11 cellular contexts compared by ENCODE assay signal in genomic region chr6:33926451-33926850, GRCh38.
DNase-seq lines count a peak whose midpoint lies in the region; ATAC-seq, FAIRE-seq and TF ChIP-seq lines count a peak whose summit lies in the region.
"Had no signal": no experiment of that assay in that cellular context is flagged by ENCODE, and none has a peak within 500 bp of the region (broad histone marks: within the 10 kb centered on the region; RNA-seq: fewer than 3 reads in every experiment).

No MANE protein-coding gene starts in this region.

- peaks cover 2 to 11% of the 10 kb centered on the region in 2 experiments; a peak in 3 of 5 replicates for H3K27me3 ChIP-seq in K562 (ENCODE audit: control insufficient read depth in 2 of 2, insufficient read depth in 2 of 2, low read length in 2 of 2)
- H3K27me3 ChIP-seq: left lung, SJCRH30, vagina had no signal

- no peak for TF ChIP-seq CTCF in K562 (IDR thresholded peaks at IDR 0.05 in 2 of 3, conservative IDR thresholded peaks at IDR 0.05 in 1 of 3; ENCODE audit: insufficient read depth in 2 of 3, low read depth in 1 of 3, low read length in 3 of 3)

- CTCF ChIA-PET in K562 (lab: Yijun Ruan, JAX; ENCODE audit: low intra/inter-chr PET ratio), result no interaction called here

- H3K4me1 ChIP-seq in K562 (replicated peaks in 1 of 2; ENCODE audit: control insufficient read depth in 2 of 2, insufficient read depth in 2 of 2, low read length in 2 of 2), result peaks cover 0 to 7% of the 10 kb centered on the region in 2 experiments; a peak in 2 of 5 replicates
- H3K4me1 ChIP-seq: vagina had no signal

- no peak overlapping the region for H3K27ac Mint-ChIP-seq in activated naive CD8-positive, alpha-beta T cell treated with anti-CD3 and anti-CD28 coated beads, Interleukin-2, amount 50 U/mL, for 24 hours
- H3K27ac Mint-ChIP-seq in activated naive CD8-positive, alpha-beta T cell treated with anti-CD3 and anti-CD28 coated beads for 36 hours, result no peak overlapping the region
- no peak overlapping the region for H3K27ac Mint-ChIP-seq in stimulated activated effector memory CD8-positive, alpha-beta T cell treated with anti-CD3 and anti-CD28 coated beads, Interleukin-12 subunit alpha, Interleukin-12 subunit beta, amount 100 ng/mL, for 72 hours

- in situ Hi-C loops in K562 (cut with MboI), result no loop called here

- no peaks in the 10 kb centered on the region for H3K36me3 ChIP-seq in K562 (ENCODE audit: control insufficient read depth, insufficient read depth, low read length)
- H3K36me3 ChIP-seq: left lung, SJCRH30, vagina had no signal

- no peaks in the 10 kb centered on the region for H3K27me3 Mint-ChIP-seq in activated naive CD8-positive, alpha-beta T cell treated with anti-CD3 and anti-CD28 coated beads, Interleukin-2, amount 50 U/mL, for 24 hours
- no peaks in the 10 kb centered on the region for H3K27me3 Mint-ChIP-seq in activated naive CD8-positive, alpha-beta T cell treated with anti-CD3 and anti-CD28 coated beads for 36 hours

- TF ChIP-seq EP300 in K562 (IDR thresholded peaks at IDR 0.05; ENCODE audit: low read length), result no peak

- H3K4me1 Mint-ChIP-seq in activated naive CD8-positive, alpha-beta T cell treated with anti-CD3 and anti-CD28 coated beads, Interleukin-2, amount 50 U/mL, for 24 hours, result peaks cover 12% of the 10 kb centered on the region
- peaks cover 4% of the 10 kb centered on the region for H3K4me1 Mint-ChIP-seq in activated naive CD8-positive, alpha-beta T cell treated with anti-CD3 and anti-CD28 coated beads for 36 hours
- H3K4me1 Mint-ChIP-seq in stimulated activated effector memory CD8-positive, alpha-beta T cell treated with anti-CD3 and anti-CD28 coated beads, Interleukin-12 subunit alpha, Interleukin-12 subunit beta, amount 100 ng/mL, for 72 hours, result peaks cover 23% of the 10 kb centered on the region

- H4K20me1 ChIP-seq in K562 (replicated peaks; ENCODE audit: control insufficient read depth, insufficient read depth, low read length), result no peaks in the 10 kb centered on the region

- TF ChIP-seq RAD21 in K562 (CRISPR knock-in tag; conservative IDR thresholded peaks at IDR 0.05 in 1 of 2, IDR thresholded peaks at IDR 0.05 in 1 of 2), result no peak

- WGBS in K562 (ENCODE audit: insufficient coverage, low coverage, missing lambda C conversion rate), result 22% methylated on average over 4 of the region's 4 CpGs

- BruUV-seq in K562 (replicated peaks; lab: Mats Ljungman, UMichigan), result no TSS peak

- no peak overlapping the region for H3K4me3 ChIP-seq in K562
- H3K4me3 ChIP-seq: left lung, SJCRH30, vagina had no signal

- H3K36me3 Mint-ChIP-seq in activated naive CD8-positive, alpha-beta T cell treated with anti-CD3 and anti-CD28 coated beads, Interleukin-2, amount 50 U/mL, for 24 hours (ENCODE audit: low read depth), result no peaks in the 10 kb centered on the region
- H3K36me3 Mint-ChIP-seq in activated naive CD8-positive, alpha-beta T cell treated with anti-CD3 and anti-CD28 coated beads for 36 hours, result no peaks in the 10 kb centered on the region
- H3K36me3 Mint-ChIP-seq in stimulated activated effector memory CD8-positive, alpha-beta T cell treated with anti-CD3 and anti-CD28 coated beads, Interleukin-12 subunit alpha, Interleukin-12 subunit beta, amount 100 ng/mL, for 72 hours, result no peaks in the 10 kb centered on the region

- TF ChIP-seq POLR2A in K562 (conservative IDR thresholded peaks at IDR 0.05), result no peak

- intact Hi-C loops in K562 (cut with micrococcal nuclease), result no loop called here

- no peaks in the 10 kb centered on the region; the same call in 1 of the 2 replicates for H3K9me3 ChIP-seq in K562 (replicated peaks; ENCODE audit: control insufficient read depth, insufficient read depth, low read depth, low read length)
- H3K9me3 ChIP-seq: left lung, vagina had no signal

- H3K9me3 Mint-ChIP-seq in activated naive CD8-positive, alpha-beta T cell treated with anti-CD3 and anti-CD28 coated beads, Interleukin-2, amount 50 U/mL, for 24 hours, result no peaks in the 10 kb centered on the region
- H3K9me3 Mint-ChIP-seq in activated naive CD8-positive, alpha-beta T cell treated with anti-CD3 and anti-CD28 coated beads for 36 hours, result no peaks in the 10 kb centered on the region
- no peaks in the 10 kb centered on the region for H3K9me3 Mint-ChIP-seq in stimulated activated effector memory CD8-positive, alpha-beta T cell treated with anti-CD3 and anti-CD28 coated beads, Interleukin-12 subunit alpha, Interleukin-12 subunit beta, amount 100 ng/mL, for 72 hours

- peak; percentile 33 for ATAC-seq in activated naive CD8-positive, alpha-beta T cell treated with anti-CD3 and anti-CD28 coated beads, Interleukin-2, amount 50 U/mL, for 24 hours
- ATAC-seq in K562 (peak; percentile 98), GM18511 (IDR thresholded peaks at IDR 0.05; ENCODE audit: unreplicated experiment) (no peak), GM21528 (IDR thresholded peaks at IDR 0.05; ENCODE audit: low FRiP score, unreplicated experiment) (no peak)
- peak; percentile 27 for ATAC-seq in stimulated activated effector memory CD8-positive, alpha-beta T cell treated with anti-CD3 and anti-CD28 coated beads, Interleukin-12 subunit alpha, Interleukin-12 subunit beta, amount 100 ng/mL, for 72 hours
- ATAC-seq: left lung had no signal

- H3K9me1 ChIP-seq in K562 (ENCODE audit: control insufficient read depth, insufficient read depth, low read length), result no peaks in the 10 kb centered on the region

- no peaks in the 10 kb centered on the region for H3K79me2 ChIP-seq in K562 (ENCODE audit: control insufficient read depth, insufficient read depth, low read length)

- no peak overlapping the region for H3K27ac ChIP-seq in K562 (ENCODE audit: extremely low read depth, low read depth, low read length)
- H3K27ac ChIP-seq: left lung, SJCRH30 had no signal

- POLR2A ChIA-PET in K562 (lab: Yijun Ruan, JAX), result interaction anchor here (1.3 kb wide), 1 partner anchor 23 kb away, joined by 6 read pairs; no protein-coding TSS in a partner anchor

- H3K9ac ChIP-seq in K562 (ENCODE audit: insufficient read depth in 1 of 2, low read depth in 2 of 2, low read length in 2 of 2), result no peak overlapping the region

- no peak overlapping the region for H3K4me2 ChIP-seq in K562 (ENCODE audit: insufficient read depth, low read length)

- H3K4me3 Mint-ChIP-seq in activated naive CD8-positive, alpha-beta T cell treated with anti-CD3 and anti-CD28 coated beads, Interleukin-2, amount 50 U/mL, for 24 hours, result no peak overlapping the region
- no peak overlapping the region for H3K4me3 Mint-ChIP-seq in activated naive CD8-positive, alpha-beta T cell treated with anti-CD3 and anti-CD28 coated beads for 36 hours
- no peak overlapping the region for H3K4me3 Mint-ChIP-seq in stimulated activated effector memory CD8-positive, alpha-beta T cell treated with anti-CD3 and anti-CD28 coated beads, Interleukin-12 subunit alpha, Interleukin-12 subunit beta, amount 100 ng/mL, for 72 hours

- DNase-seq in activated naive CD8-positive, alpha-beta T cell treated with anti-CD3 and anti-CD28 coated beads, Interleukin-2, amount 50 U/mL, for 24 hours, result no peak
- no peak for DNase-seq in activated naive CD8-positive, alpha-beta T cell treated with anti-CD3 and anti-CD28 coated beads for 36 hours
- DNase-seq in NCI-H2081 treated with DMSO at 0.1 percent for 48 hours (lab: John Stamatoyannopoulos, UW) (peak; percentile 56), K562 (ENCODE audit: extremely low read depth in 1 of 4, low spot score in 3 of 4) (peak; percentile 69 to 95 (median 92)), glomerular visceral epithelial cell (ENCODE audit: extremely low spot score) (no peak)
- DNase-seq in stimulated activated effector memory CD8-positive, alpha-beta T cell treated with anti-CD3 and anti-CD28 coated beads, Interleukin-12 subunit alpha, Interleukin-12 subunit beta, amount 100 ng/mL, for 72 hours (ENCODE audit: low spot score in 2 of 2), result no peak
- DNase-seq: left lung had no signal

- peak; percentile 74 for FAIRE-seq in K562 (lab: Jason Lieb, UNC)

- H2AFZ ChIP-seq in K562 (ENCODE audit: low read depth, low read length), result peak overlapping the region; percentile 46; the same call in 1 of the 2 replicates

TF ChIP-seq in K562, 482 proteins besides CTCF, POLR2A, EP300 and RAD21 (continues in another document):
- TF ChIP-seq FOS (IDR thresholded peaks at IDR 0.05; ENCODE audit: extremely low read depth, insufficient read length) (peak; percentile 79), ZNF217 (CRISPR knock-in tag; IDR thresholded peaks at IDR 0.05) (no peak), TOE1 (IDR thresholded peaks at IDR 0.05; ENCODE audit: borderline replicate concordance) (peak; percentile 52; the same call in 1 of the 2 replicates), TOE1 (CRISPR knock-in tag; IDR thresholded peaks at IDR 0.05; ENCODE audit: borderline replicate concordance, low read depth) (no peak), TEAD2 (tag; IDR thresholded peaks at IDR 0.05) (no peak), SP2 (IDR thresholded peaks at IDR 0.05; ENCODE audit: extremely low read depth, low read depth, low read length, poor library complexity, severe bottlenecking) (peak; percentile 18), L3MBTL2 (IDR thresholded peaks at IDR 0.05) (no peak), FOXM1 (IDR thresholded peaks at IDR 0.05; ENCODE audit: low read depth) (peak; percentile 76), FOXM1 (CRISPR knock-in tag; IDR thresholded peaks at IDR 0.05; ENCODE audit: low read depth) (no peak), KDM4B (IDR thresholded peaks at IDR 0.05; ENCODE audit: borderline replicate concordance in 2 of 2, low read depth in 1 of 2) (no peak)
- TF ChIP-seq, protein P1, sequence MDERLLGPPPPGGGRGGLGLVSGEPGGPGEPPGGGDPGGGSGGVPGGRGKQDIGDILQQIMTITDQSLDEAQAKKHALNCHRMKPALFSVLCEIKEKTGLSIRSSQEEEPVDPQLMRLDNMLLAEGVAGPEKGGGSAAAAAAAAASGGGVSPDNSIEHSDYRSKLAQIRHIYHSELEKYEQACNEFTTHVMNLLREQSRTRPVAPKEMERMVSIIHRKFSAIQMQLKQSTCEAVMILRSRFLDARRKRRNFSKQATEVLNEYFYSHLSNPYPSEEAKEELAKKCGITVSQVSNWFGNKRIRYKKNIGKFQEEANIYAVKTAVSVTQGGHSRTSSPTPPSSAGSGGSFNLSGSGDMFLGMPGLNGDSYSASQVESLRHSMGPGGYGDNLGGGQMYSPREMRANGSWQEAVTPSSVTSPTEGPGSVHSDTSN (CRISPR knock-in tag; IDR thresholded peaks at IDR 0.05; ENCODE audit: low read depth), result peak; percentile 56
- TF ChIP-seq, protein P1 (tag; conservative IDR thresholded peaks at IDR 0.05; ENCODE audit: low read depth), result peak; percentile 81

Comparison
In these comparisons a context has a peak if more than half of its experiments do, and no peak if none do; other contexts are left out.
1. ATAC-seq: peak in activated naive CD8-positive, alpha-beta T cell treated with anti-CD3 and anti-CD28 coated beads, Interleukin-2, amount 50 U/mL, for 24 hours (single experiment), K562 (single experiment) and stimulated activated effector memory CD8-positive, alpha-beta T cell treated with anti-CD3 and anti-CD28 coated beads, Interleukin-12 subunit alpha, Interleukin-12 subunit beta, amount 100 ng/mL, for 72 hours (single experiment); none in GM18511 (single experiment) and GM21528 (single experiment).
2. DNase-seq: peak in NCI-H2081 treated with DMSO at 0.1 percent for 48 hours (single experiment) and K562 (4 of 4); none in activated naive CD8-positive, alpha-beta T cell treated with anti-CD3 and anti-CD28 coated beads, Interleukin-2, amount 50 U/mL, for 24 hours (single experiment), activated naive CD8-positive, alpha-beta T cell treated with anti-CD3 and anti-CD28 coated beads for 36 hours (single experiment), stimulated activated effector memory CD8-positive, alpha-beta T cell treated with anti-CD3 and anti-CD28 coated beads, Interleukin-12 subunit alpha, Interleukin-12 subunit beta, amount 100 ng/mL, for 72 hours (0 of 2) and glomerular visceral epithelial cell (single experiment).